In the genomic region with DNA sequence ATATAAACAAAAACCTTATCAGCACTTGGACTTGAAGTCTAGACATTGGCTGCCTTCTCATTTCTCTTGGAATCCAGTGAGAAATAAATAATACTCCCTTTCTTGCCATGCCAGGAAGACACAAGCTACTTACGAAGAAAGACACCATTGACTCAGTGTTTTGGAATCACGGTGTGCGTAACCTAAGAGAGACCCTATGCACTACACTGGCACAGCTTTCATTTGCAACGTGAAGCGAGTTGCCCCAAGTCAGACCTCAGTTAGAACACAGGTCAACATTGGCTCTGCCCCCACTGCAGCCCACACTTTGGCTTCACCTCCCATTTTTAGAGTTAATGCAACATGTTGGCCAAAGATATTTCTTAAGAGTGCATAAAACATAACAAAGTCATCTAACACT, we compare ENCODE assay signal across 35 cellular contexts. TPM values are rescaled to one million over a fixed set of nuclear protein-coding genes. Genes with fewer than 3 reads are reported as not detected.
"Had no signal": no experiment of that assay in that cellular context is flagged by ENCODE, and none has a peak within 500 bp of the region (broad histone marks: within the 10 kb centered on the region; RNA-seq: fewer than 3 reads in every experiment).

No MANE protein-coding gene starts in this region.

- H3K27me3 Mint-ChIP-seq: activated B cell treated with CpG ODN at 0.5 μM for 24 hours; activated CD4-positive, alpha-beta memory T cell treated with anti-CD3 and anti-CD28 coated beads for 36 hours; activated CD4-positive, alpha-beta T cell treated with anti-CD3 and anti-CD28 coated beads, Interleukin-2, amount 10 ng/mL, durations not matched to agents 24 days and 14 days; activated CD8-positive, alpha-beta T cell treated with anti-CD3 and anti-CD28 coated beads for 36 hours; activated naive CD8-positive, alpha-beta T cell treated with anti-CD3 and anti-CD28 coated beads for 36 hours; activated T-helper 17 cell treated with anti-CD3 and anti-CD28 coated beads, Interleukin-2, amount 50 U/mL, for 72 hours; central memory CD8-positive, alpha-beta T cell had no signal

- H3K4me1 Mint-ChIP-seq: activated B cell treated with CpG ODN at 0.5 μM for 24 hours; activated CD4-positive, alpha-beta T cell treated with anti-CD3 and anti-CD28 coated beads, Interleukin-2, amount 10 ng/mL, durations not matched to agents 24 days and 14 days; activated naive CD8-positive, alpha-beta T cell treated with anti-CD3 and anti-CD28 coated beads for 36 hours; activated T-helper 17 cell treated with anti-CD3 and anti-CD28 coated beads, Interleukin-2, amount 50 U/mL, for 72 hours; central memory CD8-positive, alpha-beta T cell had no signal

- H3K9me3 Mint-ChIP-seq: activated B cell treated with CpG ODN at 0.5 μM for 24 hours; activated CD4-positive, alpha-beta memory T cell treated with anti-CD3 and anti-CD28 coated beads for 36 hours; activated CD4-positive, alpha-beta T cell treated with anti-CD3 and anti-CD28 coated beads, Interleukin-2, amount 10 ng/mL, durations not matched to agents 24 days and 14 days; activated CD8-positive, alpha-beta T cell treated with anti-CD3 and anti-CD28 coated beads for 36 hours; activated naive CD4-positive, alpha-beta T cell treated with anti-CD3 and anti-CD28 coated beads for 36 hours; activated naive CD4-positive, alpha-beta T cell treated with anti-CD3 and anti-CD28 coated beads, Interleukin-2, amount 50 U/mL, for 72 hours; activated naive CD8-positive, alpha-beta T cell treated with anti-CD3 and anti-CD28 coated beads for 36 hours; activated T-cell treated with anti-CD3 and anti-CD28 coated beads, Interleukin-2, amount 50 U/mL, for 4 hours; activated T-cell treated with anti-CD3 and anti-CD28 coated beads, Interleukin-2, amount 50 U/mL, for 72 hours; activated T-helper 1 cell treated with anti-CD3 and anti-CD28 coated beads, Interleukin-12 subunit alpha, Interleukin-12 subunit beta, Interleukin-2, Interleukin-4 antibody, amounts not matched to agents 30 ng/mL and 10 ng/mL and 1 ng/mL, durations not matched to agents 14 hours and 24 hours and 36 hours; activated T-helper 17 cell treated with anti-CD3 and anti-CD28 coated beads, Interleukin-2, amount 50 U/mL, for 72 hours; central memory CD8-positive, alpha-beta T cell; T-helper 1 cell treated with Interleukin-12 subunit alpha and Interleukin-12 subunit beta and Interleukin-4 antibody, amounts not matched to agents 30 μg/mL and 1 μg/mL, for 36 hours; T-helper 2 cell treated with Interferon-gamma antibody and Interleukin-4, amounts not matched to agents 5 μg/mL and 100 μg/mL, for 36 hours had no signal

- H3K4me3 Mint-ChIP-seq: activated B cell treated with CpG ODN at 0.5 μM for 24 hours; activated CD4-positive, alpha-beta memory T cell treated with anti-CD3 and anti-CD28 coated beads for 36 hours; activated CD4-positive, alpha-beta T cell treated with anti-CD3 and anti-CD28 coated beads, Interleukin-2, amount 10 ng/mL, durations not matched to agents 24 days and 14 days; activated CD8-positive, alpha-beta T cell treated with anti-CD3 and anti-CD28 coated beads for 36 hours; activated naive CD4-positive, alpha-beta T cell treated with anti-CD3 and anti-CD28 coated beads for 36 hours; activated naive CD8-positive, alpha-beta T cell treated with anti-CD3 and anti-CD28 coated beads for 36 hours; activated T-cell treated with anti-CD3 and anti-CD28 coated beads, Interleukin-2, amount 50 U/mL, for 4 hours; activated T-cell treated with anti-CD3 and anti-CD28 coated beads, Interleukin-2, amount 50 U/mL, for 72 hours; activated T-helper 1 cell treated with anti-CD3 and anti-CD28 coated beads, Interleukin-12 subunit alpha, Interleukin-12 subunit beta, Interleukin-2, Interleukin-4 antibody, amounts not matched to agents 30 ng/mL and 10 ng/mL and 1 ng/mL, durations not matched to agents 14 hours and 24 hours and 36 hours; activated T-helper 17 cell treated with anti-CD3 and anti-CD28 coated beads, Interleukin-2, amount 50 U/mL, for 72 hours; central memory CD8-positive, alpha-beta T cell; T-helper 1 cell treated with Interleukin-12 subunit alpha and Interleukin-12 subunit beta and Interleukin-4 antibody, amounts not matched to agents 30 μg/mL and 1 μg/mL, for 36 hours; T-helper 2 cell treated with Interferon-gamma antibody and Interleukin-4, amounts not matched to agents 5 μg/mL and 100 μg/mL, for 36 hours had no signal

- ATAC-seq: activated CD8-positive, alpha-beta T cell treated with anti-CD3 and anti-CD28 coated beads for 36 hours; activated naive CD4-positive, alpha-beta T cell treated with anti-CD3 and anti-CD28 coated beads, Interleukin-2, amount 50 U/mL, for 72 hours; activated T-cell treated with anti-CD3 and anti-CD28 coated beads, Interleukin-2, amount 50 U/mL, for 4 hours; activated T-cell treated with anti-CD3 and anti-CD28 coated beads, Interleukin-2, amount 50 U/mL, for 72 hours; activated T-helper 17 cell treated with anti-CD3 and anti-CD28 coated beads, Interleukin-2, amount 50 U/mL, for 72 hours; body of pancreas had no signal

- H3K27ac Mint-ChIP-seq: activated B cell treated with CpG ODN at 0.5 μM for 24 hours; activated CD4-positive, alpha-beta memory T cell treated with anti-CD3 and anti-CD28 coated beads for 36 hours; activated CD4-positive, alpha-beta T cell treated with anti-CD3 and anti-CD28 coated beads, Interleukin-2, amount 10 ng/mL, durations not matched to agents 24 days and 14 days; activated CD8-positive, alpha-beta T cell treated with anti-CD3 and anti-CD28 coated beads for 36 hours; activated naive CD4-positive, alpha-beta T cell treated with anti-CD3 and anti-CD28 coated beads for 36 hours; activated naive CD4-positive, alpha-beta T cell treated with anti-CD3 and anti-CD28 coated beads, Interleukin-2, amount 50 U/mL, for 72 hours; activated naive CD8-positive, alpha-beta T cell treated with anti-CD3 and anti-CD28 coated beads for 36 hours; activated T-cell treated with anti-CD3 and anti-CD28 coated beads, Interleukin-2, amount 50 U/mL, for 72 hours; activated T-helper 1 cell treated with anti-CD3 and anti-CD28 coated beads, Interleukin-12 subunit alpha, Interleukin-12 subunit beta, Interleukin-2, Interleukin-4 antibody, amounts not matched to agents 30 ng/mL and 10 ng/mL and 1 ng/mL, durations not matched to agents 14 hours and 24 hours and 36 hours; activated T-helper 17 cell treated with anti-CD3 and anti-CD28 coated beads, Interleukin-2, amount 50 U/mL, for 72 hours; T-helper 1 cell treated with Interleukin-12 subunit alpha and Interleukin-12 subunit beta and Interleukin-4 antibody, amounts not matched to agents 30 μg/mL and 1 μg/mL, for 36 hours; T-helper 2 cell treated with Interferon-gamma antibody and Interleukin-4, amounts not matched to agents 5 μg/mL and 100 μg/mL, for 36 hours had no signal

- DNase-seq: activated B cell treated with CpG ODN at 0.5 μM for 24 hours; activated CD4-positive, alpha-beta memory T cell treated with anti-CD3 and anti-CD28 coated beads for 36 hours; activated CD4-positive, alpha-beta T cell treated with anti-CD3 and anti-CD28 coated beads for 4 hours; activated CD4-positive, alpha-beta T cell treated with anti-CD3 and anti-CD28 coated beads, Interleukin-2, amount 10 ng/mL, durations not matched to agents 24 days and 14 days; activated CD4-positive, alpha-beta T cell treated with anti-CD3 and anti-CD28 coated beads, Interleukin-2, amount 50 U/mL, for 1 hour; activated CD4-positive, alpha-beta T cell treated with anti-CD3 and anti-CD28 coated beads, Interleukin-2, amount 50 U/mL, for 4 hours; activated CD4-positive, CD25-positive, alpha-beta regulatory T cell treated with anti-CD3 and anti-CD28 coated beads, Interleukin-2, amount 50 U/mL, for 72 hours; activated CD8-positive, alpha-beta memory T cell treated with anti-CD3 and anti-CD28 coated beads, Interleukin-2, amount 50 U/mL, for 4 hours; activated CD8-positive, alpha-beta T cell treated with anti-CD3 and anti-CD28 coated beads for 36 hours; activated effector memory CD4-positive, alpha-beta T cell treated with anti-CD3 and anti-CD28 coated beads, Interleukin-2, amount 50 U/mL, for 16 hours; activated gamma-delta T cell treated with Interleukin-2 at 50 U/mL for 16 hours; activated naive CD4-positive, alpha-beta T cell; activated naive CD4-positive, alpha-beta T cell treated with anti-CD3 and anti-CD28 coated beads for 36 hours; activated naive CD4-positive, alpha-beta T cell treated with anti-CD3 and anti-CD28 coated beads, Interleukin-2, amount 50 U/mL, for 16 hours; activated naive CD8-positive, alpha-beta T cell treated with anti-CD3 and anti-CD28 coated beads for 36 hours; activated T-cell treated with anti-CD3 and anti-CD28 coated beads for 4 hours; activated T-cell treated with anti-CD3 and anti-CD28 coated beads, Interleukin-2, amount 50 U/mL, for 1 hour; activated T-cell treated with anti-CD3 and anti-CD28 coated beads, Interleukin-2, amount 50 U/mL, for 4 hours; activated T-cell treated with anti-CD3 and anti-CD28 coated beads, Interleukin-2, amount 50 U/mL, for 72 hours; adrenal gland; amniotic stem cell; aorta; body of pancreas; caudate nucleus; cerebellar nuclear complex; T-helper 1 cell; T-helper 2 cell; T-helper 9 cell had no signal

- H3K36me3 Mint-ChIP-seq: activated CD4-positive, alpha-beta memory T cell treated with anti-CD3 and anti-CD28 coated beads for 36 hours; activated naive CD4-positive, alpha-beta T cell treated with anti-CD3 and anti-CD28 coated beads, Interleukin-2, amount 50 U/mL, for 72 hours; activated naive CD8-positive, alpha-beta T cell treated with anti-CD3 and anti-CD28 coated beads for 36 hours had no signal

RNA-seq across cellular contexts. Expression of gene PIEZO2, which starts 54.2 kb away (rescaled TPM):
- total RNA-seq: activated B cell treated with CpG ODN at 0.5 μM for 24 hours; activated CD4-positive, alpha-beta memory T cell treated with anti-CD3 and anti-CD28 coated beads for 36 hours; activated CD4-positive, alpha-beta T cell treated with anti-CD3 and anti-CD28 coated beads, Interleukin-2, amount 10 ng/mL, durations not matched to agents 24 days and 14 days; activated CD8-positive, alpha-beta memory T cell treated with anti-CD3 and anti-CD28 coated beads for 36 hours; activated CD8-positive, alpha-beta T cell treated with anti-CD3 and anti-CD28 coated beads for 36 hours; activated naive CD4-positive, alpha-beta T cell treated with anti-CD3 and anti-CD28 coated beads for 36 hours; activated naive CD4-positive, alpha-beta T cell treated with anti-CD3 and anti-CD28 coated beads, Interleukin-2, amount 50 U/mL, for 72 hours; activated naive CD8-positive, alpha-beta T cell treated with anti-CD3 and anti-CD28 coated beads for 36 hours; activated T-cell treated with anti-CD3 and anti-CD28 coated beads, Interleukin-2, amount 50 U/mL, for 72 hours; activated T-helper 1 cell treated with anti-CD3 and anti-CD28 coated beads, Interleukin-12 subunit alpha, Interleukin-12 subunit beta, Interleukin-2, Interleukin-4 antibody, amounts not matched to agents 30 ng/mL and 10 ng/mL and 1 ng/mL, durations not matched to agents 14 hours and 24 hours and 36 hours; activated T-helper 17 cell treated with anti-CD3 and anti-CD28 coated beads, Interleukin-2, amount 50 U/mL, for 72 hours had no signal
